23 cellular contexts compared by ENCODE assay signal in genomic region chr5:94086194-94086593, GRCh38.
"Had no signal": no experiment of that assay in that cellular context is flagged by ENCODE, and none has a peak within 500 bp of the region (broad histone marks: within the 10 kb centered on the region; RNA-seq: fewer than 3 reads in every experiment).

No MANE protein-coding gene starts in this region.

- H3K27me3 ChIP-seq: ascending aorta, body of pancreas, Peyer's patch had no signal

- H3K4me3 ChIP-seq: ascending aorta, body of pancreas, Peyer's patch had no signal

- H3K36me3 ChIP-seq: ascending aorta, Peyer's patch had no signal

- DNase-seq: activated B cell treated with CpG ODN at 0.5 μM for 24 hours; activated CD4-positive, alpha-beta T cell treated with anti-CD3 and anti-CD28 coated beads for 1 hour; activated CD4-positive, alpha-beta T cell treated with anti-CD3 and anti-CD28 coated beads, Interleukin-2, amount 10 ng/mL, durations not matched to agents 24 days and 14 days; activated CD4-positive, alpha-beta T cell treated with anti-CD3 and anti-CD28 coated beads, Interleukin-2, amount 50 U/mL, for 48 hours; activated CD8-positive, alpha-beta memory T cell treated with anti-CD3 and anti-CD28 coated beads, Interleukin-2, amount 10 ng/mL, durations not matched to agents 7 days and 5 days; activated effector memory CD4-positive, alpha-beta T cell treated with Interleukin-2 at 50 U/mL for 16 hours; activated naive CD4-positive, alpha-beta T cell; activated T-cell treated with anti-CD3 and anti-CD28 coated beads, Interleukin-2, amount 50 U/mL, for 24 hours; amniotic stem cell; body of pancreas; NCI-H1092 treated with DMSO at 0.1 percent for 48 hours; NCI-H1417 treated with DMSO at 0.1 percent for 48 hours; NCI-H1694; NCI-H2029 treated with DMSO at 0.1 percent for 48 hours; NCI-H345; NCI-H510A; NCI-H526 treated with DMSO at 0.1 percent for 48 hours; NK-92 treated with Interleukin-12 subunit alpha and Interleukin-12 subunit beta, amount 100 ng/mL, for 24 hours; Peyer's patch; SIG-M5; T-helper 17 cell; T-helper 9 cell had no signal
